13 cellular contexts compared by ENCODE assay signal in the genomic region with DNA sequence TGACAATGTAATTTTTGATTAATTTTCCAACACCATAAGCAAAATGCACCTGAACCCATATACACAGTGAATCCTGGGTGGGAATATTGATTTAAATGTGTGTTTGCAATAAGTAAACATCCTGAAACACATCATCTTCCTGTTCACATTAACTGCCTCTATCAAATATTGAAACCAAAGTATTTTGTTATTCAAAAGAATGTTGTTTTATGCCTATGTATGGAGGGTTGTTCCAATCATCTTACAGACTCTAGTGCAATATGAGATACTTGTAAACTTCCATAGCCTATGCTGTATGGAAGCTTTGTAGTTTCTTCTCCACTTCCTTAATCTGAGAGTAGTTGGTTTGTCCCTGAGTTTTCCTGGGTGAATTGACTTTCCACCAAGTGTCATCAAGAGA.
DNase-seq lines count a peak whose midpoint lies in the region; ATAC-seq, FAIRE-seq and TF ChIP-seq lines count a peak whose summit lies in the region.
"Had no signal": no experiment of that assay in that cellular context is flagged by ENCODE, and none has a peak within 500 bp of the region (broad histone marks: within the 10 kb centered on the region; RNA-seq: fewer than 3 reads in every experiment).

No MANE protein-coding gene starts in this region.

- intact Hi-C loops in HCT116 (cut with micrococcal nuclease) (no loop called here), left colon (cut with DNase I, micrococcal nuclease) (no loop called here)

- TF ChIP-seq POLR2A in HCT116 (IDR thresholded peaks at IDR 0.05; ENCODE audit: borderline replicate concordance, extremely low read depth, insufficient read depth, insufficient read length) = no peak

- no peak for TF ChIP-seq RAD21 in HCT116 (IDR thresholded peaks at IDR 0.05; ENCODE audit: low read depth)

- H3K27me3 ChIP-seq in HCT116 (ENCODE audit: insufficient read depth, low read length) = no peaks in the 10 kb centered on the region
- no peaks in the 10 kb centered on the region for H3K27me3 ChIP-seq in bronchial epithelial cell (ENCODE audit: control insufficient read depth, insufficient read depth, low read length)

- ATAC-seq in HCT116 (peak; percentile 45), left colon (peak; percentile 45), HG03432 (IDR thresholded peaks at IDR 0.05; ENCODE audit: unreplicated experiment) (no peak)
- no peak for ATAC-seq in activated CD4-positive, CD25-positive, alpha-beta regulatory T cell treated with anti-CD3 and anti-CD28 coated beads, Interleukin-2, amount 50 U/mL, for 24 hours

- BruUV-seq in HCT116 (replicated peaks; lab: Mats Ljungman, UMichigan) = TSS peak; percentile 90

- DNase-seq in HCT116 (ENCODE audit: low read depth, low spot score) = no peak
- peak; percentile 12 for DNase-seq in bronchial epithelial cell (ENCODE audit: low read depth)
- no peak for DNase-seq in left colon
- no peak for DNase-seq in germinal center (ENCODE audit: low spot score)
- DNase-seq: ACHN, H9, NCI-H2029, NCI-H2171, NCI-H446 treated with DMSO at 0.1 percent for 48 hours, NCI-H82 had no signal

- H3K27ac ChIP-seq in 22Rv1 = 0 out of 2 replicates have a peak overlapping the region, but pooled peaks have one; percentile 11
- H3K27ac ChIP-seq in HCT116 (ENCODE audit: low read depth, low read length) = peak overlapping the region; percentile 36

- CTCF ChIA-PET in HCT116 (lab: Charles Lee) = no interaction called here

- no peaks in the 10 kb centered on the region for H3K79me2 ChIP-seq in HCT116 (ENCODE audit: insufficient read depth, low read length)

- no peak for TF ChIP-seq CTCF in 22Rv1 (IDR thresholded peaks at IDR 0.05)
- no peak for TF ChIP-seq CTCF in HCT116 (IDR thresholded peaks at IDR 0.05 in 2 of 3, conservative IDR thresholded peaks at IDR 0.05 in 1 of 3; ENCODE audit: borderline replicate concordance in 1 of 3, insufficient read depth in 1 of 3, low read depth in 2 of 3, low read length in 2 of 3)
- TF ChIP-seq CTCF in bronchial epithelial cell (IDR thresholded peaks at IDR 0.05; ENCODE audit: insufficient read depth, low read length, severe bottlenecking) = no peak

- no peaks in the 10 kb centered on the region for H4K20me1 ChIP-seq in HCT116 (ENCODE audit: insufficient read depth)

- H3K4me3 ChIP-seq in HCT116 (replicated peaks in 1 of 2; ENCODE audit: low read depth in 1 of 2, low read length in 2 of 2) (no peak overlapping the region), bronchial epithelial cell (ENCODE audit: low read depth, low read length) (no peak overlapping the region)

- H3K36me3 ChIP-seq in HCT116 (ENCODE audit: control insufficient read depth in 1 of 2, insufficient read depth in 2 of 2, low read length in 2 of 2) (no peaks in the 10 kb centered on the region), bronchial epithelial cell (ENCODE audit: control insufficient read depth, insufficient read depth, low read length) (no peaks in the 10 kb centered on the region)

- H3K9ac ChIP-seq in HCT116 (ENCODE audit: low read length) = no peak overlapping the region

- POLR2A ChIA-PET in HCT116 (lab: Charles Lee) = no interaction called here

- H3K4me2 ChIP-seq in HCT116 (ENCODE audit: low read length) = peak overlapping the region; percentile 17; the same call in 1 of the 2 replicates

- peaks cover 3% of the 10 kb centered on the region; the same call in 1 of the 2 replicates for H3K9me2 ChIP-seq in HCT116 (ENCODE audit: insufficient read depth)

- H2AFZ ChIP-seq in HCT116 (ENCODE audit: low read depth, low read length, poor library complexity, severe bottlenecking) = no peak overlapping the region

- RAD21 ChIA-PET in HCT116 (lab: Charles Lee; ENCODE audit: low non-redundant PET in 1 of 2, low total read pairs in 2 of 2, uncharacterized antibody in 2 of 2, unreplicated experiment in 2 of 2) = no interaction called here

- H3K9me3 ChIP-seq in HCT116 (ENCODE audit: control insufficient read depth in 1 of 2, insufficient read depth in 1 of 2, low read depth in 1 of 2, low read length in 2 of 2) = no peaks in the 10 kb centered on the region

- peaks cover 0 to 16% of the 10 kb centered on the region in 2 experiments; a peak in 1 of 4 replicates for H3K4me1 ChIP-seq in HCT116 (ENCODE audit: control insufficient read depth in 1 of 2, insufficient read depth in 2 of 2, low read length in 2 of 2)

- FAIRE-seq in bronchial epithelial cell (lab: Jason Lieb, UNC) = no peak

TF ChIP-seq in HCT116, 20 proteins besides CTCF, POLR2A, EP300 and RAD21:
- no peak for TF ChIP-seq POLR2AphosphoS5 (IDR thresholded peaks at IDR 0.05; ENCODE audit: low read depth, low read length)
- no peak for TF ChIP-seq EGR1 (IDR thresholded peaks at IDR 0.05; ENCODE audit: low read depth)
- TF ChIP-seq, protein P1, sequence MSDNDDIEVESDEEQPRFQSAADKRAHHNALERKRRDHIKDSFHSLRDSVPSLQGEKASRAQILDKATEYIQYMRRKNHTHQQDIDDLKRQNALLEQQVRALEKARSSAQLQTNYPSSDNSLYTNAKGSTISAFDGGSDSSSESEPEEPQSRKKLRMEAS (IDR thresholded peaks at IDR 0.05) = no peak
- no peak for TF ChIP-seq CBX3 (IDR thresholded peaks at IDR 0.05; ENCODE audit: low read depth)
- TF ChIP-seq SRF (IDR thresholded peaks at IDR 0.05; ENCODE audit: low read depth) = no peak
- TF ChIP-seq, protein P2, sequence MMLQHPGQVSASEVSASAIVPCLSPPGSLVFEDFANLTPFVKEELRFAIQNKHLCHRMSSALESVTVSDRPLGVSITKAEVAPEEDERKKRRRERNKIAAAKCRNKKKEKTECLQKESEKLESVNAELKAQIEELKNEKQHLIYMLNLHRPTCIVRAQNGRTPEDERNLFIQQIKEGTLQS (IDR thresholded peaks at IDR 0.05) = no peak

Comparison
In these comparisons a context has a peak if more than half of its experiments do, and no peak if none do; other contexts are left out.
1. ATAC-seq: peak in HCT116 (single experiment) and left colon (single experiment); none in HG03432 (single experiment) and activated CD4-positive, CD25-positive, alpha-beta regulatory T cell treated with anti-CD3 and anti-CD28 coated beads, Interleukin-2, amount 50 U/mL, for 24 hours (0 of 2).